ENCODE assay signal across 30 cellular contexts in genomic region chr18:59481436-59481835, GRCh38.
"Had no signal": no experiment of that assay in that cellular context is flagged by ENCODE, and none has a peak within 500 bp of the region (broad histone marks: within the 10 kb centered on the region; RNA-seq: fewer than 3 reads in every experiment).

No MANE protein-coding gene starts in this region.

- H3K4me1 ChIP-seq: ascending aorta had no signal

- H3K36me3 ChIP-seq: ascending aorta, cardiac muscle cell had no signal

- H3K27me3 ChIP-seq: ascending aorta, cardiac muscle cell had no signal

- H3K4me3 ChIP-seq: ascending aorta, cardiac muscle cell, PC-9 had no signal

- H2AFZ ChIP-seq: PC-9 had no signal

- H3K4me2 ChIP-seq: PC-9 had no signal

- DNase-seq: activated CD4-positive, alpha-beta T cell treated with anti-CD3 and anti-CD28 coated beads, Interleukin-2, amount 10 ng/mL, durations not matched to agents 24 days and 14 days; activated CD4-positive, alpha-beta T cell treated with anti-CD3 and anti-CD28 coated beads, Interleukin-2, amount 50 U/mL, for 4 hours; activated CD8-positive, alpha-beta T cell treated with anti-CD3 and anti-CD28 coated beads for 36 hours; activated effector memory CD4-positive, alpha-beta T cell treated with anti-CD3 and anti-CD28 coated beads, Interleukin-2, amount 50 U/mL, for 16 hours; activated naive CD4-positive, alpha-beta T cell; activated naive CD4-positive, alpha-beta T cell treated with anti-CD3 and anti-CD28 coated beads, Interleukin-2, amount 50 U/mL, for 16 hours; activated naive CD8-positive, alpha-beta T cell treated with anti-CD3 and anti-CD28 coated beads for 36 hours; activated T-cell treated with anti-CD3 and anti-CD28 coated beads, Interleukin-2, amount 50 U/mL, for 1 hour; activated T-cell treated with anti-CD3 and anti-CD28 coated beads, Interleukin-2, amount 50 U/mL, for 72 hours; amygdala; Kasumi-1; KBM-7; MM.1S; MV-4-11; NCI-H1092; NCI-H146; NCI-H187; NCI-H2029 treated with DMSO at 0.1 percent for 48 hours; NCI-H2107; NCI-H2171; NCI-H510A; NCI-H526; NCI-H748 treated with DMSO at 0.1 percent for 48 hours; NK-92 treated with Interleukin-12 subunit alpha and Interleukin-12 subunit beta, amount 100 ng/mL, for 24 hours; PC-9; Right ventricle myocardium superior; SW 1271; T1000 had no signal

- H3K27ac ChIP-seq: ascending aorta, cardiac muscle cell, PC-9 had no signal

- H3K9me3 ChIP-seq: ascending aorta had no signal
